Comparison of ENCODE assay signal across 17 cellular contexts in the genomic region with DNA sequence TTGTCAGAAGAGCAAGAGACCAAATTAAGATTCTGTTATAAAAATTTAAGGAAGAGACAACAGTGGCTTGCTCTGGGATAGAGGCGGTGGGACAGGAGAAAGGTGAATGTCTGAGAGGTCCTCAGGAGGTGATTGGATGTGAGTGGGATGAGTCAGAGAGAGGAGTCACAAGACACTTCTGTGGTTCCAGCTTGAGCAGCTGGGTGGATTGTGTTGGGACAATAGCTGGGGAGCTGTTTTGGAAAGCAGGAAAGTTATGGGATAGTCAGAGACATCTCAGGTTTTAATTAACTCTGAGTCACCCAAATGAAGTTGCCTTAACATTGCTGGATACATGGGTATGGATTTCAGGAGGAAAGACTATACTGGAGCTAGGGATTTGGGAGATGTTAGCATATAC.
A peak's percentile ranks its signal among the peaks of the same experiment; 100 is the strongest.
DNase-seq lines count a peak whose midpoint lies in the region; ATAC-seq, FAIRE-seq and TF ChIP-seq lines count a peak whose summit lies in the region.
"Had no signal": no experiment of that assay in that cellular context is flagged by ENCODE, and none has a peak within 500 bp of the region (broad histone marks: within the 10 kb centered on the region; RNA-seq: fewer than 3 reads in every experiment).

No MANE protein-coding gene starts in this region.

- DNase-seq in DMS53 (lab: John Stamatoyannopoulos, UW) (peak; percentile 49), DMS53 treated with DMSO at 0.1 percent for 48 hours (lab: John Stamatoyannopoulos, UW; ENCODE audit: unreplicated experiment) (no peak), MG63 (peak; percentile 74), H1 (ENCODE audit: low read depth in 1 of 2, low spot score in 2 of 2) (no peak), natural killer cell (no peak)
- no peak for DNase-seq in stimulated activated naive CD4-positive, alpha-beta T cell treated with Interleukin-2 at 50 U/mL for 16 hours (lab: John Stamatoyannopoulos, UW)
- DNase-seq: 8988T; activated CD4-positive, alpha-beta T cell treated with anti-CD3 and anti-CD28 coated beads, Interleukin-2, amount 50 U/mL, for 1 hour; DND-41; midbrain; NCI-H446 treated with DMSO at 0.1 percent for 48 hours; SHP77; sigmoid colon; thyroid gland had no signal

- no peak overlapping the region for H3K4ac ChIP-seq in H1 (replicated peaks; ENCODE audit: insufficient read length, low read depth, low read length)

- H3K9me3 ChIP-seq in MG63 (no peaks in the 10 kb centered on the region), H1 (ENCODE audit: insufficient read depth in 2 of 2, low read depth in 1 of 2, low read length in 1 of 2) (no peaks in the 10 kb centered on the region)
- H3K9me3 ChIP-seq: sigmoid colon, thyroid gland had no signal

- H3K27me3 ChIP-seq in MG63, result no peaks in the 10 kb centered on the region
- no peaks in the 10 kb centered on the region for H3K27me3 ChIP-seq in H1 (replicated peaks in 1 of 4; ENCODE audit: control insufficient read depth in 3 of 4, extremely low read depth in 1 of 4, insufficient read depth in 3 of 4, low read length in 3 of 4)
- H3K27me3 ChIP-seq: sigmoid colon, thyroid gland had no signal

- no peaks in the 10 kb centered on the region for H3K4me1 ChIP-seq in H1 (replicated peaks in 1 of 4; ENCODE audit: control insufficient read depth in 3 of 4, insufficient read depth in 4 of 4, low read length in 3 of 4)
- H3K4me1 ChIP-seq: sigmoid colon, thyroid gland had no signal

- no peak for TF ChIP-seq POLR2A in H1 (IDR thresholded peaks at IDR 0.05; ENCODE audit: control extremely low read depth in 1 of 2, low read depth in 2 of 2, low read length in 2 of 2)

- H3K9me3 Mint-ChIP-seq in natural killer cell, result no peaks in the 10 kb centered on the region

- no peaks in the 10 kb centered on the region for H3K23me2 ChIP-seq in H1 (ENCODE audit: low read depth, low read length)

- intact Hi-C loops in natural killer cell (cut with micrococcal nuclease), result no loop called here

- H3K36me3 ChIP-seq in MG63 (no peaks in the 10 kb centered on the region), H1 (ENCODE audit: control insufficient read depth in 2 of 4, insufficient read depth in 4 of 4, low read length in 3 of 4) (no peaks in the 10 kb centered on the region)
- H3K36me3 ChIP-seq: sigmoid colon, thyroid gland had no signal

- no peak overlapping the region for H3K18ac ChIP-seq in H1 (ENCODE audit: extremely low read depth, low read length)

- H4K8ac ChIP-seq in H1 (ENCODE audit: extremely low read depth, insufficient read depth, low read length), result no peak overlapping the region

- no peak overlapping the region for H3K14ac ChIP-seq in H1 (ENCODE audit: insufficient read length)

- H3K27ac Mint-ChIP-seq in natural killer cell, result peak overlapping the region; percentile 65 to 87

- H3K79me2 ChIP-seq in H1 (ENCODE audit: control insufficient read depth in 1 of 2, insufficient read depth in 2 of 2, low read length in 2 of 2), result no peaks in the 10 kb centered on the region

- H2BK12ac ChIP-seq in H1 (ENCODE audit: low read depth, low read length), result no peak overlapping the region

- POLR2A ChIA-PET in H1 (lab: Charles Lee; ENCODE audit: partially characterized antibody), result no interaction called here

- no peak overlapping the region for H3K23ac ChIP-seq in H1 (ENCODE audit: insufficient read length)

- TF ChIP-seq RAD21 in H1 (IDR thresholded peaks at IDR 0.05 in 1 of 2, conservative IDR thresholded peaks at IDR 0.05 in 1 of 2; ENCODE audit: low read depth in 2 of 2, low read length in 2 of 2), result no peak

- no peak overlapping the region for H3K56ac ChIP-seq in H1 (replicated peaks; ENCODE audit: insufficient read length, low read depth, low read length)

- H3K27me3 Mint-ChIP-seq in natural killer cell (ENCODE audit: low read depth in 2 of 2), result no peaks in the 10 kb centered on the region

- H4K5ac ChIP-seq in H1 (ENCODE audit: insufficient read length, low read depth, low read length), result no peak overlapping the region

- H2BK15ac ChIP-seq in H1 (ENCODE audit: low read length), result 0 out of 2 replicates have a peak overlapping the region, but pooled peaks have one; percentile 23

- H2BK120ac ChIP-seq in H1 (replicated peaks; ENCODE audit: low read depth, low read length), result no peak overlapping the region

- H3K27ac ChIP-seq in H1 (ENCODE audit: low read depth, low read length), result no peak overlapping the region
- H3K27ac ChIP-seq: sigmoid colon, thyroid gland had no signal

- FAIRE-seq in H1 (lab: Jason Lieb, UNC), result no peak

- no peak overlapping the region for H3K4me2 ChIP-seq in H1 (ENCODE audit: insufficient read depth in 1 of 2, low read depth in 2 of 2, low read length in 2 of 2)

- ATAC-seq in natural killer cell (no peak), HG03457 (IDR thresholded peaks at IDR 0.05; ENCODE audit: unreplicated experiment) (no peak), esophagus mucosa (no peak)
- ATAC-seq: activated naive CD4-positive, alpha-beta T cell treated with anti-CD3 and anti-CD28 coated beads, Interleukin-2, amount 50 U/mL, for 72 hours had no signal

- H3K36me3 Mint-ChIP-seq in natural killer cell, result no peaks in the 10 kb centered on the region

- H3K79me1 ChIP-seq in H1 (ENCODE audit: low read depth, low read length), result no peaks in the 10 kb centered on the region

- H4K91ac ChIP-seq in H1 (replicated peaks; ENCODE audit: insufficient read length, low read length), result no peak overlapping the region

- TF ChIP-seq CTCF in H1 (IDR thresholded peaks at IDR 0.05; ENCODE audit: control extremely low read depth in 1 of 3, insufficient read depth in 1 of 3, low read depth in 1 of 3, low read length in 3 of 3) (no peak), natural killer cell (IDR thresholded peaks at IDR 0.05) (no peak)

- no peak overlapping the region for H3K9ac ChIP-seq in H1 (replicated peaks in 1 of 4; ENCODE audit: extremely low read depth in 1 of 4, low read depth in 3 of 4, low read length in 3 of 4)

- no peak overlapping the region for H2AK5ac ChIP-seq in H1 (ENCODE audit: low read depth, low read length)

- peak overlapping the region; percentile 58; the same call in 1 of the 2 replicates for H2AFZ ChIP-seq in H1 (ENCODE audit: low read length)

- WGBS in H1 (ENCODE audit: extremely low coverage in 1 of 2, insufficient coverage in 1 of 2, insufficient read length in 1 of 2, insufficient replicate concordance in 2 of 2, low coverage in 1 of 2, low lambda C conversion rate in 2 of 2, missing lambda C conversion rate in 1 of 2), 2 experiments, result 94% methylated on average over 1 of the region's 1 CpG; no CpG with 5 or more reads in 1 of the 2 experiments

- no peaks in the 10 kb centered on the region for H4K20me1 ChIP-seq in H1 (replicated peaks in 1 of 2; ENCODE audit: control insufficient read depth in 1 of 2, insufficient read depth in 2 of 2, low read length in 2 of 2)

- no peak overlapping the region for H2BK20ac ChIP-seq in H1 (ENCODE audit: low read length)

- CTCF ChIA-PET in H1 (lab: Charles Lee; ENCODE audit: partially characterized antibody), result interaction anchor here (1.1 to 1.5 kb wide), 2 partner anchors 8 to 538 kb away, joined by 3 read pairs; no protein-coding TSS in a partner anchor

- H3K4me1 Mint-ChIP-seq in natural killer cell, result peaks cover 79 to 80% of the 10 kb centered on the region in 2 donors

- H3K4me3 ChIP-seq in MG63 (no peak overlapping the region), H1 (ENCODE audit: extremely low read depth in 1 of 4, insufficient read depth in 2 of 4, low read depth in 3 of 4, low read length in 4 of 4) (no peak overlapping the region)
- H3K4me3 ChIP-seq: sigmoid colon, thyroid gland had no signal

- TF ChIP-seq EP300 in H1 (IDR thresholded peaks at IDR 0.05; ENCODE audit: borderline replicate concordance in 1 of 2, low read depth in 2 of 2, low read length in 2 of 2), result no peak

- H3K4me3 Mint-ChIP-seq in natural killer cell, result no peak overlapping the region

- no peak overlapping the region for H2BK5ac ChIP-seq in H1 (ENCODE audit: low read depth, low read length)

TF ChIP-seq in H1, 55 proteins besides CTCF, POLR2A, EP300 and RAD21 (continues in another document):
- TF ChIP-seq RBBP5 (IDR thresholded peaks at IDR 0.05; ENCODE audit: borderline replicate concordance, low read depth, low read length), result no peak
- TF ChIP-seq SIX5 (IDR thresholded peaks at IDR 0.05; ENCODE audit: low read depth, low read length), result no peak
- TF ChIP-seq CTBP2 (IDR thresholded peaks at IDR 0.05; ENCODE audit: borderline replicate concordance, insufficient read depth, insufficient read length, low read length), result no peak
- TF ChIP-seq YY1 (IDR thresholded peaks at IDR 0.05; ENCODE audit: low read depth, low read length), result no peak
- no peak for TF ChIP-seq EZH2 (IDR thresholded peaks at IDR 0.05; ENCODE audit: low read depth, low read length, severe bottlenecking)
- no peak for TF ChIP-seq TEAD4 (IDR thresholded peaks at IDR 0.05; ENCODE audit: low read depth, low read length)
- TF ChIP-seq SP1 (IDR thresholded peaks at IDR 0.05; ENCODE audit: low read depth, low read length), result no peak
- TF ChIP-seq BRCA1 (IDR thresholded peaks at IDR 0.05; ENCODE audit: low read depth, low read length), result no peak
- TF ChIP-seq, protein P1, sequence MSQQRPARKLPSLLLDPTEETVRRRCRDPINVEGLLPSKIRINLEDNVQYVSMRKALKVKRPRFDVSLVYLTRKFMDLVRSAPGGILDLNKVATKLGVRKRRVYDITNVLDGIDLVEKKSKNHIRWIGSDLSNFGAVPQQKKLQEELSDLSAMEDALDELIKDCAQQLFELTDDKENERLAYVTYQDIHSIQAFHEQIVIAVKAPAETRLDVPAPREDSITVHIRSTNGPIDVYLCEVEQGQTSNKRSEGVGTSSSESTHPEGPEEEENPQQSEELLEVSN (IDR thresholded peaks at IDR 0.05), result no peak
- no peak for TF ChIP-seq CREB1 (IDR thresholded peaks at IDR 0.05)
- no peak for TF ChIP-seq ZNF274 (IDR thresholded peaks at IDR 0.05; ENCODE audit: borderline replicate concordance, extremely low read depth, low read length)

Comparison
In these comparisons a context has a peak if more than half of its experiments do, and no peak if none do; other contexts are left out.
1. DNase-seq: peak in DMS53 (single experiment) and MG63 (single experiment); none in DMS53 treated with DMSO at 0.1 percent for 48 hours (single experiment), H1 (0 of 2), natural killer cell (single experiment) and stimulated activated naive CD4-positive, alpha-beta T cell treated with Interleukin-2 at 50 U/mL for 16 hours (single experiment).